ENCODE assay signal across 5 cellular contexts in the genomic region with DNA sequence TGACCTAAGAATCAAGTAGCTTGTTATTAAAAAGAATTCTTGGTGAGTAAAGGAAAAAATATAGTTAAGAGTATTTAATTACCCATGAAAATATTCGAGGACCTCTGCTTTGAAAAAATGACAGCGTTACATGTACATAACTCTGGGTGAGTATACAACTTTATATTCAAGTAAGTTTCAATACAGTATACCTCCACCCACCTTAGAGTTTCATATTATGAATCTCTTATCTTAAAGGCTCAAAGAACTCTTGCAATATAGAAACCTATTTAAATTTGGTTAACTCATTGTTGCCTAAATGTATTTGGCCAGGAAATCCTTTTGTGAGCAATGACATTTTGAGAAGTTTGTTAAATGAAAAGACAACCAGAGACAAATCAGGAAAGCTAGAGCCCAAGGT.
"Had no signal": no experiment of that assay in that cellular context is flagged by ENCODE, and none has a peak within 500 bp of the region (broad histone marks: within the 10 kb centered on the region; RNA-seq: fewer than 3 reads in every experiment).

No MANE protein-coding gene starts in this region.

- ATAC-seq: HepG2, K562 had no signal

- H3K9me3 Mint-ChIP-seq: IgD-negative memory B cell had no signal

- H3K27ac Mint-ChIP-seq: IgD-negative memory B cell had no signal

- DNase-seq: IMR-90 had no signal

- H3K4me3 Mint-ChIP-seq: IgD-negative memory B cell had no signal

- H3K36me3 Mint-ChIP-seq: IgD-negative memory B cell had no signal

- H3K4me3 ChIP-seq: K562 had no signal

- H3K27ac ChIP-seq: HL-60 had no signal
